ENCODE assay signal across 1 cellular context in the genomic region with DNA sequence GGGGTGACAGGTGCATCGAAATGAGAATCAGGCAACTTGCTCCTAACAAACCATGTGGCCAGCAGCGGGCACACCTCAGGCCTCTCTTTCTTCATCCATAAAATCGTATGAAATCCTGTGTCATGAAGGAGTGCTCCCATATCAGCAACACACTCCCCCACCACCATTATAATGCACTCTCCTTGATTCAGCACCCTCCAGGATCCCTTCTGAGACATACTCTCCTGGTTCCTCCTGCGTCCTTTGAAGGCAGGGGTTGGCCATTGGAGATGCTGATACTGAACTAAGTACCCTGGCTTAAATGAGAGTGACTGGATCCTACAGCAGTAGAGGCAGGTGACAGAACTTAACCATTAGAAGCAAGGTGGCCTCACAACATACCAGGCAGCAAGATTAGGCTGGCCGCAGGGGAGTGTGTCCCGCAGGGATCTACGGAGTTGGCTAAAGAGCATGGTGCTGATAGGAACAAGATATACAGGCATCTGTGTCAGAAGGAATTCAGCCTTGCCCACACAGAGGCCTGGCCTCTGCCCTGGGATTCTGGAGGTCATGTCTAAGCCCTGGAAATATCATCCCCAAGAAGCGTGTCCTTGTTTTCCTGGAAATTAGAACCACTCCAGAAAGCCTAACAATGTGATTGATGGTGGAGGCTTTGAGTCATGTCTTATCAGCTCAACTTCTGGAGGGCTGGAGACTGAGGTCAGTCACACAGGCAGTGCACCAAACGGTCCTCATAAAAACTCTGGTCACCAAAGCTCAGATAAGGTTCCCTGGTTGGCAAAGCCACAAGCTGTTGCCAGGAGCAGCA.
TF ChIP-seq lines count a peak whose summit lies in the region.

No MANE protein-coding gene starts in this region.

TF ChIP-seq in K562, 482 proteins besides CTCF, POLR2A, EP300 and RAD21 (continued from another document):
- TF ChIP-seq, protein P1, sequence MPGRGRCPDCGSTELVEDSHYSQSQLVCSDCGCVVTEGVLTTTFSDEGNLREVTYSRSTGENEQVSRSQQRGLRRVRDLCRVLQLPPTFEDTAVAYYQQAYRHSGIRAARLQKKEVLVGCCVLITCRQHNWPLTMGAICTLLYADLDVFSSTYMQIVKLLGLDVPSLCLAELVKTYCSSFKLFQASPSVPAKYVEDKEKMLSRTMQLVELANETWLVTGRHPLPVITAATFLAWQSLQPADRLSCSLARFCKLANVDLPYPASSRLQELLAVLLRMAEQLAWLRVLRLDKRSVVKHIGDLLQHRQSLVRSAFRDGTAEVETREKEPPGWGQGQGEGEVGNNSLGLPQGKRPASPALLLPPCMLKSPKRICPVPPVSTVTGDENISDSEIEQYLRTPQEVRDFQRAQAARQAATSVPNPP (IDR thresholded peaks at IDR 0.05; ENCODE audit: borderline replicate concordance, insufficient read depth, insufficient read length), result no peak
- no peak for TF ChIP-seq CBX5 (IDR thresholded peaks at IDR 0.05; ENCODE audit: borderline replicate concordance, low read depth)
- TF ChIP-seq, protein P2, sequence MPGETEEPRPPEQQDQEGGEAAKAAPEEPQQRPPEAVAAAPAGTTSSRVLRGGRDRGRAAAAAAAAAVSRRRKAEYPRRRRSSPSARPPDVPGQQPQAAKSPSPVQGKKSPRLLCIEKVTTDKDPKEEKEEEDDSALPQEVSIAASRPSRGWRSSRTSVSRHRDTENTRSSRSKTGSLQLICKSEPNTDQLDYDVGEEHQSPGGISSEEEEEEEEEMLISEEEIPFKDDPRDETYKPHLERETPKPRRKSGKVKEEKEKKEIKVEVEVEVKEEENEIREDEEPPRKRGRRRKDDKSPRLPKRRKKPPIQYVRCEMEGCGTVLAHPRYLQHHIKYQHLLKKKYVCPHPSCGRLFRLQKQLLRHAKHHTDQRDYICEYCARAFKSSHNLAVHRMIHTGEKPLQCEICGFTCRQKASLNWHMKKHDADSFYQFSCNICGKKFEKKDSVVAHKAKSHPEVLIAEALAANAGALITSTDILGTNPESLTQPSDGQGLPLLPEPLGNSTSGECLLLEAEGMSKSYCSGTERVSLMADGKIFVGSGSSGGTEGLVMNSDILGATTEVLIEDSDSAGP (CRISPR knock-in tag; IDR thresholded peaks at IDR 0.05), result no peak
- peak; percentile 88; the same call in 1 of the 2 replicates for TF ChIP-seq PML (IDR thresholded peaks at IDR 0.05; ENCODE audit: low read length)
- TF ChIP-seq MXI1 (IDR thresholded peaks at IDR 0.05; ENCODE audit: low read depth, low read length), result no peak; the same call in 1 of the 2 replicates
- TF ChIP-seq, protein P3, sequence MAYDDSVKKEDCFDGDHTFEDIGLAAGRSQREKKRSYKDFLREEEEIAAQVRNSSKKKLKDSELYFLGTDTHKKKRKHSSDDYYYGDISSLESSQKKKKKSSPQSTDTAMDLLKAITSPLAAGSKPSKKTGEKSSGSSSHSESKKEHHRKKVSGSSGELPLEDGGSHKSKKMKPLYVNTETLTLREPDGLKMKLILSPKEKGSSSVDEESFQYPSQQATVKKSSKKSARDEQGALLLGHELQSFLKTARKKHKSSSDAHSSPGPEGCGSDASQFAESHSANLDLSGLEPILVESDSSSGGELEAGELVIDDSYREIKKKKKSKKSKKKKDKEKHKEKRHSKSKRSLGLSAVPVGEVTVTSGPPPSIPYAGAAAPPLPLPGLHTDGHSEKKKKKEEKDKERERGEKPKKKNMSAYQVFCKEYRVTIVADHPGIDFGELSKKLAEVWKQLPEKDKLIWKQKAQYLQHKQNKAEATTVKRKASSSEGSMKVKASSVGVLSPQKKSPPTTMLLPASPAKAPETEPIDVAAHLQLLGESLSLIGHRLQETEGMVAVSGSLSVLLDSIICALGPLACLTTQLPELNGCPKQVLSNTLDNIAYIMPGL (CRISPR knock-in tag; IDR thresholded peaks at IDR 0.05), result no peak
